Comparison of ENCODE assay signal across 3 cellular contexts in genomic region chr9:70749066-70749465, GRCh38.
"Had no signal": no experiment of that assay in that cellular context is flagged by ENCODE, and none has a peak within 500 bp of the region (broad histone marks: within the 10 kb centered on the region; RNA-seq: fewer than 3 reads in every experiment).

No MANE protein-coding gene starts in this region.

- DNase-seq: GDM1, GF-D8 had no signal

- H3K4me3 ChIP-seq: GM12878 had no signal

- ATAC-seq: GM12878 had no signal
